Comparison of ENCODE assay signal across 1 cellular context in genomic region chr17:50381920-50382319, GRCh38.
TF ChIP-seq lines count a peak whose summit lies in the region.

No MANE protein-coding gene starts in this region.

TF ChIP-seq in IMR-90, 13 proteins besides CTCF, POLR2A, EP300 and RAD21:
- no peak for TF ChIP-seq RCOR1 (IDR thresholded peaks at IDR 0.05; ENCODE audit: insufficient replicate concordance, low read length)
- TF ChIP-seq SMC3 (IDR thresholded peaks at IDR 0.05; ENCODE audit: low read depth, low read length), result no peak
- TF ChIP-seq ELK1 (IDR thresholded peaks at IDR 0.05; ENCODE audit: borderline replicate concordance, low read depth, low read length), result no peak
- TF ChIP-seq CEBPB (IDR thresholded peaks at IDR 0.05; ENCODE audit: low read depth, low read length), result no peak
- no peak for TF ChIP-seq MAZ (IDR thresholded peaks at IDR 0.05; ENCODE audit: borderline replicate concordance, low read depth, low read length)
- no peak for TF ChIP-seq MXI1 (IDR thresholded peaks at IDR 0.05; ENCODE audit: borderline replicate concordance, low read depth, low read length)
- no peak for TF ChIP-seq USF2 (IDR thresholded peaks at IDR 0.05; ENCODE audit: low read depth, low read length)
- TF ChIP-seq BHLHE40 (IDR thresholded peaks at IDR 0.05; ENCODE audit: low read depth, low read length), result no peak
- TF ChIP-seq CHD1 (IDR thresholded peaks at IDR 0.05; ENCODE audit: low read depth, low read length), result no peak
